In the genomic region with DNA sequence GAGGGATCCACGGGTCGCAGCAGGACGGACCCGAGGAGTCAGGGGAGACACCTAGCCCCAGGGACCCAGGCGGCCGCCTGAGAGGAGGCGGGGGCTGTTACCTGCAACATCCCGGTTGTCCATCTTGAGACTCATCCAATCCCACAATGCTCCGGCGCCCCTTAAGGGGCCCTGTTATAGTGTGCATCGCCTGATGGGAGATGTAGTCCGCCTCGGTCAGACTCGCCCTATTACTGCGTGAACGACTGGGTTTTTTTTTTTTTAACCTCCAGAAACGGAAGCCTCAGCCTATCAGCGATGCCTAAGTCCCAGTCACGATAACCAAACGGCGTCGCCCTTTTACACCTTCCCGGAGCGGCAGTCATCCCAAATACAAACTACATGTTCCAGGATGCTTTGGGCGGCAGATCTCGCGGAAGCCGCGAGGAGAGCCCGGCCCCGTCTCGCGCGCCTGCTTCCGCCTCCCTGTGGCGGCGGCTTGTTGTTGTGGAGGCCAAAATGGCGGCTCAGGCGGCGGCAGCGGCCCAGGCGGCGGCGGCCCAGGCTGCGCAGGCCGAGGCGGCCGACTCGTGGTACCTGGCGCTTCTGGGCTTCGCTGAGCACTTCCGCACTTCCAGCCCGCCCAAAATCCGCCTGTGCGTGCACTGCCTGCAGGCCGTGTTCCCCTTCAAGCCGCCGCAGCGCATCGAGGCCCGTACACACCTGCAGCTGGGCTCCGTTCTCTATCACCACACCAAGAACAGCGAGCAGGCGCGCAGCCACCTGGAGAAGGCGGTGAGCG, we compare ENCODE assay signal across 1 cellular context.
TF ChIP-seq lines count a peak whose summit lies in the region.

A gene with protein sequence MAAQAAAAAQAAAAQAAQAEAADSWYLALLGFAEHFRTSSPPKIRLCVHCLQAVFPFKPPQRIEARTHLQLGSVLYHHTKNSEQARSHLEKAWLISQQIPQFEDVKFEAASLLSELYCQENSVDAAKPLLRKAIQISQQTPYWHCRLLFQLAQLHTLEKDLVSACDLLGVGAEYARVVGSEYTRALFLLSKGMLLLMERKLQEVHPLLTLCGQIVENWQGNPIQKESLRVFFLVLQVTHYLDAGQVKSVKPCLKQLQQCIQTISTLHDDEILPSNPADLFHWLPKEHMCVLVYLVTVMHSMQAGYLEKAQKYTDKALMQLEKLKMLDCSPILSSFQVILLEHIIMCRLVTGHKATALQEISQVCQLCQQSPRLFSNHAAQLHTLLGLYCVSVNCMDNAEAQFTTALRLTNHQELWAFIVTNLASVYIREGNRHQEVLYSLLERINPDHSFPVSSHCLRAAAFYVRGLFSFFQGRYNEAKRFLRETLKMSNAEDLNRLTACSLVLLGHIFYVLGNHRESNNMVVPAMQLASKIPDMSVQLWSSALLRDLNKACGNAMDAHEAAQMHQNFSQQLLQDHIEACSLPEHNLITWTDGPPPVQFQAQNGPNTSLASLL (plus strand): TSS at position 468 of the 781 bp plus-strand sequence. CDS start 31 bp downstream, at position 499.
A gene with protein sequence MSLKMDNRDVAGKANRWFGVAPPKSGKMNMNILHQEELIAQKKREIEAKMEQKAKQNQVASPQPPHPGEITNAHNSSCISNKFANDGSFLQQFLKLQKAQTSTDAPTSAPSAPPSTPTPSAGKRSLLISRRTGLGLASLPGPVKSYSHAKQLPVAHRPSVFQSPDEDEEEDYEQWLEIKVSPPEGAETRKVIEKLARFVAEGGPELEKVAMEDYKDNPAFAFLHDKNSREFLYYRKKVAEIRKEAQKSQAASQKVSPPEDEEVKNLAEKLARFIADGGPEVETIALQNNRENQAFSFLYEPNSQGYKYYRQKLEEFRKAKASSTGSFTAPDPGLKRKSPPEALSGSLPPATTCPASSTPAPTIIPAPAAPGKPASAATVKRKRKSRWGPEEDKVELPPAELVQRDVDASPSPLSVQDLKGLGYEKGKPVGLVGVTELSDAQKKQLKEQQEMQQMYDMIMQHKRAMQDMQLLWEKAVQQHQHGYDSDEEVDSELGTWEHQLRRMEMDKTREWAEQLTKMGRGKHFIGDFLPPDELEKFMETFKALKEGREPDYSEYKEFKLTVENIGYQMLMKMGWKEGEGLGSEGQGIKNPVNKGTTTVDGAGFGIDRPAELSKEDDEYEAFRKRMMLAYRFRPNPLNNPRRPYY (minus strand): TSS at position 148 of the 781 bp plus-strand sequence. CDS start 13 bp downstream, at position 135.

TF ChIP-seq in SK-N-SH treated with all-trans-retinoic acid at 6 μM for 48 hours, 23 proteins besides CTCF, POLR2A, EP300 and RAD21 (continued from another document):
- TF ChIP-seq, protein P1, sequence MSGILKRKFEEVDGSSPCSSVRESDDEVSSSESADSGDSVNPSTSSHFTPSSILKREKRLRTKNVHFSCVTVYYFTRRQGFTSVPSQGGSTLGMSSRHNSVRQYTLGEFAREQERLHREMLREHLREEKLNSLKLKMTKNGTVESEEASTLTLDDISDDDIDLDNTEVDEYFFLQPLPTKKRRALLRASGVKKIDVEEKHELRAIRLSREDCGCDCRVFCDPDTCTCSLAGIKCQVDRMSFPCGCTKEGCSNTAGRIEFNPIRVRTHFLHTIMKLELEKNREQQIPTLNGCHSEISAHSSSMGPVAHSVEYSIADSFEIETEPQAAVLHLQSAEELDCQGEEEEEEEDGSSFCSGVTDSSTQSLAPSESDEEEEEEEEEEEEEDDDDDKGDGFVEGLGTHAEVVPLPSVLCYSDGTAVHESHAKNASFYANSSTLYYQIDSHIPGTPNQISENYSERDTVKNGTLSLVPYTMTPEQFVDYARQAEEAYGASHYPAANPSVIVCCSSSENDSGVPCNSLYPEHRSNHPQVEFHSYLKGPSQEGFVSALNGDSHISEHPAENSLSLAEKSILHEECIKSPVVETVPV (CRISPR knock-in tag; IDR thresholded peaks at IDR 0.05) = no peak
